ENCODE assay signal across 22 cellular contexts in genomic region chr6:166529571-166529970, GRCh38.
"Had no signal": no experiment of that assay in that cellular context is flagged by ENCODE, and none has a peak within 500 bp of the region (broad histone marks: within the 10 kb centered on the region; RNA-seq: fewer than 3 reads in every experiment).

No MANE protein-coding gene starts in this region.

- H3K36me3 ChIP-seq: uterus had no signal

- H3K9me3 Mint-ChIP-seq: activated CD4-positive, alpha-beta memory T cell treated with anti-CD3 and anti-CD28 coated beads for 36 hours; activated T-cell treated with anti-CD3 and anti-CD28 coated beads, Interleukin-2, amount 50 U/mL, for 72 hours; natural killer cell had no signal

- H3K36me3 Mint-ChIP-seq: activated naive CD4-positive, alpha-beta T cell treated with anti-CD3 and anti-CD28 coated beads, Interleukin-2, amount 10 ng/mL, durations not matched to agents 7 days and 5 days; natural killer cell had no signal

- ATAC-seq: activated T-cell treated with anti-CD3 and anti-CD28 coated beads, Interleukin-2, amount 50 U/mL, for 72 hours; heart right ventricle; left lung; natural killer cell had no signal

- H3K9me3 ChIP-seq: esophagus muscularis mucosa, heart right ventricle, left lung, testis, uterus had no signal

- H3K4me1 Mint-ChIP-seq: activated naive CD4-positive, alpha-beta T cell treated with anti-CD3 and anti-CD28 coated beads, Interleukin-2, amount 10 ng/mL, durations not matched to agents 7 days and 5 days; brain; natural killer cell had no signal

- H3K4me3 ChIP-seq: esophagus muscularis mucosa, heart right ventricle, left lung, lung, testis, uterus had no signal

- H3K27ac Mint-ChIP-seq: activated CD4-positive, alpha-beta memory T cell treated with anti-CD3 and anti-CD28 coated beads for 36 hours; activated T-cell treated with anti-CD3 and anti-CD28 coated beads, Interleukin-2, amount 50 U/mL, for 72 hours; natural killer cell; progenitor cell of endocrine pancreas had no signal

- H3K27ac ChIP-seq: esophagus muscularis mucosa, heart right ventricle, left lung, testis, uterus had no signal

- H3K27me3 Mint-ChIP-seq: activated CD4-positive, alpha-beta memory T cell treated with anti-CD3 and anti-CD28 coated beads for 36 hours; activated naive CD4-positive, alpha-beta T cell treated with anti-CD3 and anti-CD28 coated beads, Interleukin-2, amount 10 ng/mL, durations not matched to agents 7 days and 5 days; brain; progenitor cell of endocrine pancreas had no signal

- H3K4me1 ChIP-seq: esophagus muscularis mucosa, heart right ventricle, left lung, uterus had no signal

- H3K27me3 ChIP-seq: esophagus muscularis mucosa, heart right ventricle, left lung, testis, uterus had no signal

- DNase-seq: activated CD4-positive, alpha-beta memory T cell treated with anti-CD3 and anti-CD28 coated beads for 36 hours; activated CD4-positive, alpha-beta T cell treated with anti-CD3 and anti-CD28 coated beads for 48 hours; activated effector memory CD4-positive, alpha-beta T cell treated with Interleukin-2 at 50 U/mL for 16 hours; activated naive CD4-positive, alpha-beta T cell treated with anti-CD3 and anti-CD28 coated beads, Interleukin-2, amount 10 ng/mL, durations not matched to agents 7 days and 5 days; activated T-cell treated with anti-CD3 and anti-CD28 coated beads, Interleukin-2, amount 50 U/mL, for 72 hours; caudate nucleus; effector memory CD4-positive, alpha-beta T cell; heart right ventricle; midbrain; natural killer cell; retina; stimulated activated CD4-positive, alpha-beta T cell treated with anti-CD3 and anti-CD28 coated beads, Interleukin-4, amount 100 ng/mL, for 1 hour; stimulated activated naive CD4-positive, alpha-beta T cell; T-helper 9 cell; testis; trophoblast cell; uterus had no signal

- H3K4me3 Mint-ChIP-seq: activated CD4-positive, alpha-beta memory T cell treated with anti-CD3 and anti-CD28 coated beads for 36 hours; activated naive CD4-positive, alpha-beta T cell treated with anti-CD3 and anti-CD28 coated beads, Interleukin-2, amount 10 ng/mL, durations not matched to agents 7 days and 5 days; activated T-cell treated with anti-CD3 and anti-CD28 coated beads, Interleukin-2, amount 50 U/mL, for 72 hours; brain; natural killer cell had no signal
